In genomic region chr5:76737131-76737556, GRCh38 we compare ENCODE assay signal across 8 cellular contexts. TPM values are rescaled to one million over a fixed set of nuclear protein-coding genes. Genes with fewer than 3 reads are reported as not detected.
A peak's percentile ranks its signal among the peaks of the same experiment; 100 is the strongest.
DNase-seq lines count a peak whose midpoint lies in the region; ATAC-seq and TF ChIP-seq lines count a peak whose summit lies in the region.

No MANE protein-coding gene starts in this region.

- no peak overlapping the region for H3K4me3 Mint-ChIP-seq in progenitor cell of endocrine pancreas (ENCODE audit: low read depth)

- intact Hi-C loops in upper lobe of right lung (cut with DNase I): no loop called here

- no peaks in the 10 kb centered on the region for H3K79me2 ChIP-seq in MM.1S (ENCODE audit: low read length)

- TF ChIP-seq CTCF in MM.1S (IDR thresholded peaks at IDR 0.05; ENCODE audit: low read length) (no peak), progenitor cell of endocrine pancreas (IDR thresholded peaks at IDR 0.05; ENCODE audit: unreplicated experiment) (no peak), upper lobe of right lung (IDR thresholded peaks at IDR 0.05) (no peak)

- H3K9me3 Mint-ChIP-seq in progenitor cell of endocrine pancreas (ENCODE audit: low read depth): no peaks in the 10 kb centered on the region

- no peak overlapping the region for H2AFZ ChIP-seq in MM.1S (ENCODE audit: low read length)

- no peaks in the 10 kb centered on the region for H3K36me3 ChIP-seq in MM.1S (replicated peaks; ENCODE audit: insufficient read depth, low read length)
- no peaks in the 10 kb centered on the region for H3K36me3 ChIP-seq in upper lobe of right lung

- no peak overlapping the region for H3K27ac Mint-ChIP-seq in progenitor cell of endocrine pancreas

- peaks cover 15% of the 10 kb centered on the region for H3K36me3 Mint-ChIP-seq in progenitor cell of endocrine pancreas (ENCODE audit: insufficient read depth)

- peaks cover 47% of the 10 kb centered on the region for H3K4me1 ChIP-seq in MM.1S (ENCODE audit: low read length)
- H3K4me1 ChIP-seq in upper lobe of right lung: peaks cover 6% of the 10 kb centered on the region

- peaks cover 46% of the 10 kb centered on the region for H3F3A ChIP-seq in MM.1S (ENCODE audit: insufficient read depth, low read length)

- no peaks in the 10 kb centered on the region for H3K9me2 ChIP-seq in MM.1S (replicated peaks; ENCODE audit: insufficient read depth, low read length)

- no peaks in the 10 kb centered on the region for H3K9me3 ChIP-seq in MM.1S (replicated peaks; ENCODE audit: insufficient read depth, low read length)
- no peaks in the 10 kb centered on the region for H3K9me3 ChIP-seq in upper lobe of right lung

- no peaks in the 10 kb centered on the region for H3K4me1 Mint-ChIP-seq in progenitor cell of endocrine pancreas (ENCODE audit: low read depth)

- H3K9ac ChIP-seq in MM.1S (ENCODE audit: low read length): peak overlapping the region; percentile 48

- H3K4me3 ChIP-seq in MM.1S (ENCODE audit: low read length): no peak overlapping the region
- no peak overlapping the region for H3K4me3 ChIP-seq in upper lobe of right lung

- H3K27me3 Mint-ChIP-seq in progenitor cell of endocrine pancreas: no peaks in the 10 kb centered on the region

- H4K20me1 ChIP-seq in MM.1S (ENCODE audit: insufficient read depth, low read length): no peaks in the 10 kb centered on the region

- H3K4me2 ChIP-seq in MM.1S (ENCODE audit: low read depth, low read length): peak overlapping the region; percentile 55; the same call in 1 of the 2 replicates

- DNase-seq in G401 (ENCODE audit: low spot score): peak; percentile 66
- peak; percentile 92 for DNase-seq in MM.1S
- DNase-seq in cerebellar cortex (ENCODE audit: low spot score): peak; percentile 88
- no peak for DNase-seq in MV-4-11 (lab: John Stamatoyannopoulos, UW)
- no peak for DNase-seq in progenitor cell of endocrine pancreas (ENCODE audit: low spot score, unreplicated experiment)
- DNase-seq in upper lobe of right lung: no peak

- H3K27ac ChIP-seq in MM.1S (ENCODE audit: low read length): peak overlapping the region; percentile 97
- no peak overlapping the region for H3K27ac ChIP-seq in upper lobe of right lung

- H3K27me3 ChIP-seq in MM.1S (replicated peaks; ENCODE audit: insufficient read depth, low read length): no peaks in the 10 kb centered on the region
- H3K27me3 ChIP-seq in upper lobe of right lung: no peaks in the 10 kb centered on the region

- in situ Hi-C loops in G401 (cut with HindIII; ENCODE audit: low sequenced_read_pairs): no loop called here

- ATAC-seq in GM18870 (IDR thresholded peaks at IDR 0.05; ENCODE audit: unreplicated experiment): peak; percentile 29
- ATAC-seq in GM19455 (IDR thresholded peaks at IDR 0.05; ENCODE audit: unreplicated experiment): no peak
- no peak for ATAC-seq in upper lobe of right lung

RNA-seq across cellular contexts. Expression of gene F2R, which starts 21.2 kb away (rescaled TPM):
- 160 and 221 TPM in 2 replicates for total RNA-seq in G401 (2014; rRNA removed; shearing (Covaris generic))
- 25.1 and 28.7 TPM in 2 replicates for total RNA-seq in progenitor cell of endocrine pancreas
- total RNA-seq in upper lobe of right lung: 38.6 TPM

Comparison
In these comparisons a context has a peak if more than half of its experiments do, and no peak if none do; other contexts are left out.
1. DNase-seq: peak in G401 (single experiment), MM.1S (single experiment) and cerebellar cortex (single experiment); none in MV-4-11 (single experiment), progenitor cell of endocrine pancreas (single experiment) and upper lobe of right lung (single experiment).